In genomic region chr1:175818929-175819328, GRCh38 we compare ENCODE assay signal across 18 cellular contexts.
"Had no signal": no experiment of that assay in that cellular context is flagged by ENCODE, and none has a peak within 500 bp of the region (broad histone marks: within the 10 kb centered on the region; RNA-seq: fewer than 3 reads in every experiment).

No MANE protein-coding gene starts in this region.

- H3K36me3 ChIP-seq: colonic mucosa, neutrophil, pancreas, sigmoid colon, spleen, upper lobe of right lung had no signal

- H3K9me3 ChIP-seq: colonic mucosa, neutrophil, pancreas, testis, upper lobe of right lung had no signal

- H3K4me3 ChIP-seq: colonic mucosa, lung, pancreas, sigmoid colon, spleen, testis, upper lobe of right lung had no signal

- H3K27me3 ChIP-seq: colonic mucosa, foreskin keratinocyte, neutrophil, pancreas, sigmoid colon, spleen, testis, upper lobe of right lung had no signal

- DNase-seq: activated CD4-positive, alpha-beta memory T cell treated with anti-CD3 and anti-CD28 coated beads for 36 hours; activated CD4-positive, alpha-beta T cell treated with anti-CD3 and anti-CD28 coated beads for 36 hours; activated gamma-delta T cell treated with Interleukin-2 at 50 U/mL for 16 hours; activated T-cell treated with anti-CD3 and anti-CD28 coated beads for 4 hours; caudate nucleus; colonic mucosa; foreskin keratinocyte; islet precursor cell; pancreas; sigmoid colon; spleen; stimulated activated CD4-positive, alpha-beta T cell treated with anti-CD3 and anti-CD28 coated beads, Interleukin-4, amount 100 ng/mL, for 4 hours; testis; upper lobe of right lung had no signal

- H3K4me1 ChIP-seq: colonic mucosa, foreskin keratinocyte, pancreas, sigmoid colon, spleen, testis, upper lobe of right lung had no signal

- ATAC-seq: activated CD4-positive, alpha-beta T cell treated with anti-CD3 and anti-CD28 coated beads for 36 hours; foreskin keratinocyte; natural killer cell treated with Interleukin-12 subunit alpha and Interleukin-12 subunit beta and Interleukin-15 and Interleukin-18, amount 100 ng/mL, for 72 hours; stimulated activated memory B cell treated with anti-CD40 and anti-IgM and Interleukin-4, amounts not matched to agents 10 μg/mL and 1 μg/mL and 100 μg/mL, for 72 hours; upper lobe of right lung had no signal

- H3K27ac ChIP-seq: colonic mucosa, foreskin keratinocyte, neutrophil, pancreas, sigmoid colon, spleen, testis, upper lobe of right lung had no signal
